ENCODE assay signal across 11 cellular contexts in the genomic region with DNA sequence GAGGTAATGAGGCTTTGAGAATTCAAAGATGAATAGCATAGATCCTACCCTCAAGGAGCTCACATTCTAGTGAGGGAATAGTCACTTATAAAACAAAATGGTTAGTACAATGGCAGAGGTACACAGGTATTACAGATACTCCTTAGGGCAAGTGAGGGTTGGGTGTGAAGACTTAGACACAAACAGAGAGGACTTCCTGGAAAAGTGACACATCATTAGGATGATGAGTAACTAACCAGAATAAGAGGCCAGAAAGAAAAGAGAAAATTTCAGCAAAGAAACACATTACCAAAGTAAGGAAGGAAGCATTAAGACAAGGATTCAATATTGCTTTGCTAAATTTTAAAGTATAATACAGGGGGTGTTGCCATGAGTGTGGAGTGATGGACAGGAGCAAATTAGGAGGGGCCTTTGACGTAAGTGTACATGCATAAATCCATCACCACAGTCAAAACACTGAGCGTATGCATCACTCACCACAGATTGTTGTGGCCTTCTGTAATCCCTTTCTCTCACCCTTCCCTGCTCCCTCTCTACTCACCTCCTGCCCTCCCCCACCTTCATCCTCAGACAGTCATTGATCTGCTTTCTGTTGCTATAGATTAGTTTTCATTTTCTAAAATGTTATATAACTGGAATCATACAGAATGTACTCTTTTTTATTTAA. TPM values are rescaled to one million over a fixed set of nuclear protein-coding genes. Genes with fewer than 3 reads are reported as not detected.
DNase-seq lines count a peak whose midpoint lies in the region; TF ChIP-seq lines count a peak whose summit lies in the region.
"Had no signal": no experiment of that assay in that cellular context is flagged by ENCODE, and none has a peak within 500 bp of the region (broad histone marks: within the 10 kb centered on the region; RNA-seq: fewer than 3 reads in every experiment).

No MANE protein-coding gene starts in this region.

- BruUV-seq in OCI-LY7 (replicated peaks; lab: Mats Ljungman, UMichigan): no TSS peak

- H2AFZ ChIP-seq in OCI-LY7 (ENCODE audit: low read length): no peak overlapping the region

- peaks cover 45% of the 10 kb centered on the region for H3K36me3 ChIP-seq in OCI-LY7 (ENCODE audit: insufficient read depth, low read length)

- H4K20me1 ChIP-seq in OCI-LY7 (ENCODE audit: insufficient read depth, low read length): no peaks in the 10 kb centered on the region

- H3K4me2 ChIP-seq in OCI-LY7 (ENCODE audit: low read length): peak overlapping the region; percentile 34; the same call in 1 of the 2 replicates

- H3K4me1 Mint-ChIP-seq in stimulated activated naive CD8-positive, alpha-beta T cell treated with anti-CD3 and anti-CD28 coated beads, Interleukin-15, Interleukin-2, amounts not matched to agents 100 ng/mL and 50 ng/mL, for 24 hours (ENCODE audit: low read depth): peaks cover 99% of the 10 kb centered on the region

- H3K79me2 ChIP-seq in OCI-LY7 (ENCODE audit: insufficient read depth, low read depth, low read length): peaks cover 96% of the 10 kb centered on the region

- TF ChIP-seq CTCF in OCI-LY7 (conservative IDR thresholded peaks at IDR 0.05; ENCODE audit: low read length): no peak

- CTCF ChIA-PET in OCI-LY7 (lab: Charles Lee; ENCODE audit: unreplicated experiment): no interaction called here

- intact Hi-C loops in OCI-LY7 (cut with micrococcal nuclease; ENCODE audit: unreplicated experiment): no loop called here

- no peaks in the 10 kb centered on the region for H3K9me3 Mint-ChIP-seq in stimulated activated naive CD8-positive, alpha-beta T cell treated with anti-CD3 and anti-CD28 coated beads, Interleukin-15, Interleukin-2, amounts not matched to agents 100 ng/mL and 50 ng/mL, for 24 hours

- no peaks in the 10 kb centered on the region for H3K9me2 ChIP-seq in OCI-LY7 (ENCODE audit: insufficient read depth, low read length)

- peaks cover 75% of the 10 kb centered on the region for H3K4me1 ChIP-seq in OCI-LY7 (ENCODE audit: insufficient read depth, low read length, poor library complexity, severe bottlenecking)

- no peak overlapping the region for H3K4me3 ChIP-seq in OCI-LY7 (ENCODE audit: low read depth, low read length, poor library complexity, severe bottlenecking)

- peak overlapping the region; percentile 100 for H3K27ac Mint-ChIP-seq in stimulated activated naive CD8-positive, alpha-beta T cell treated with anti-CD3 and anti-CD28 coated beads, Interleukin-15, Interleukin-2, amounts not matched to agents 100 ng/mL and 50 ng/mL, for 24 hours

- peaks cover 8% of the 10 kb centered on the region; the same call in 1 of the 2 replicates for H3K9me3 ChIP-seq in OCI-LY7 (ENCODE audit: low read length)

- peak overlapping the region; percentile 13 for H3K27ac ChIP-seq in OCI-LY7 (ENCODE audit: low read depth, low read length, poor library complexity, severe bottlenecking)

- peak; percentile 54 for DNase-seq in activated CD8-positive, alpha-beta memory T cell treated with anti-CD3 and anti-CD28 coated beads, Interleukin-2, amount 50 U/mL, for 1 hour (ENCODE audit: extremely low read depth)
- no peak for DNase-seq in activated CD8-positive, alpha-beta memory T cell treated with anti-CD3 and anti-CD28 coated beads, Interleukin-2, amount 50 U/mL, for 48 hours
- DNase-seq in OCI-LY7 (ENCODE audit: low spot score) (no peak), epidermal melanocyte (ENCODE audit: insufficient read length, low spot score) (no peak), NCI-H2081 (lab: John Stamatoyannopoulos, UW) (no peak), mucosa of gallbladder (ENCODE audit: low spot score) (no peak)
- peak; percentile 11 for DNase-seq in activated naive CD8-positive, alpha-beta T cell treated with anti-CD3 and anti-CD28 coated beads, Interleukin-2, amount 50 U/mL, for 16 hours (ENCODE audit: low read depth, low spot score)
- DNase-seq: ACHN, hippocampal formation, NCI-H2107 had no signal

- peak overlapping the region; percentile 97 for H3K4me3 Mint-ChIP-seq in stimulated activated naive CD8-positive, alpha-beta T cell treated with anti-CD3 and anti-CD28 coated beads, Interleukin-15, Interleukin-2, amounts not matched to agents 100 ng/mL and 50 ng/mL, for 24 hours

- H3K36me3 Mint-ChIP-seq in stimulated activated naive CD8-positive, alpha-beta T cell treated with anti-CD3 and anti-CD28 coated beads, Interleukin-15, Interleukin-2, amounts not matched to agents 100 ng/mL and 50 ng/mL, for 24 hours (ENCODE audit: low read depth): peaks cover 52% of the 10 kb centered on the region

- POLR2A ChIA-PET in OCI-LY7 (lab: Charles Lee): no interaction called here

- no peaks in the 10 kb centered on the region for H3K27me3 Mint-ChIP-seq in stimulated activated naive CD8-positive, alpha-beta T cell treated with anti-CD3 and anti-CD28 coated beads, Interleukin-15, Interleukin-2, amounts not matched to agents 100 ng/mL and 50 ng/mL, for 24 hours

RNA-seq across cellular contexts. Expression of a gene that starts 7.9 kb away (rescaled TPM):
- total RNA-seq in OCI-LY7 (2014; rRNA removed; shearing (Covaris generic)): 119 and 134 TPM in 2 replicates
- 180 and 186 TPM in 2 replicates for total RNA-seq in OCI-LY7 (2022)
- 39.4 TPM for total RNA-seq in mucosa of gallbladder

Comparison
In these comparisons a context has a peak if more than half of its experiments do, and no peak if none do; other contexts are left out.
1. DNase-seq: peak in activated CD8-positive, alpha-beta memory T cell treated with anti-CD3 and anti-CD28 coated beads, Interleukin-2, amount 50 U/mL, for 1 hour (single experiment) and activated naive CD8-positive, alpha-beta T cell treated with anti-CD3 and anti-CD28 coated beads, Interleukin-2, amount 50 U/mL, for 16 hours (single experiment); none in activated CD8-positive, alpha-beta memory T cell treated with anti-CD3 and anti-CD28 coated beads, Interleukin-2, amount 50 U/mL, for 48 hours (single experiment), OCI-LY7 (single experiment), epidermal melanocyte (single experiment), NCI-H2081 (0 of 2) and mucosa of gallbladder (single experiment).